ENCODE assay signal across 10 cellular contexts in the genomic region with DNA sequence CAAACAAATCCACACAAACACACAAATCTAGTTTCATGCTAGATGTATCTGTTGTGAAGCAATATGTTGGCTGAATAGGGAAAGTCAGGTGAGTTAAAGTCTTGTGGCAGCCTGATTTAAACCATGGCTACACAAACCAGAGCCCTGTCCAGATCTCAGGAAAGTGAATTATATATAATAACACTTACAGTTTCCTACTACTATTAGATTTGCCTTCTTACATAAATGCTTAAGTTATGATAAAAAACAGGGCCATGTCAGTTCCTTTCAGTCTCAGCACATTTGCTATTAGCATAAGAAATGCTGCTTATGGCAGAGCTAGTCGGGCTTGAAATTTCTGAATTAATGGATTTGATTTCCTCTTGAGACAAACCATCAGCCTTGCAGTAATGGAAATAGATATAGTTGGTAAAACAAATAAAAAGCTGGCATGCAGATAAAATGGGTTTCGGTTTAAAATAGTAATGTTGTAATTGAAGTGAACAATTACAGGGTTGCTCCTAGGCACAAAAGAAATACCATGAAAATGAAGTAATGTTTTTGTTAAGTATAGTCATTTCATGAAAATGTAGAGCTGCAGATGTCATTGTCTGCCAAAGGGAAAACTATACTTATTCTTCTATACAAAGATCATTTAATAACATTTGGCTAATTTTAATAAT.
A peak's percentile ranks its signal among the peaks of the same experiment; 100 is the strongest.
DNase-seq lines count a peak whose midpoint lies in the region; ATAC-seq and TF ChIP-seq lines count a peak whose summit lies in the region.
"Had no signal": no experiment of that assay in that cellular context is flagged by ENCODE, and none has a peak within 500 bp of the region (broad histone marks: within the 10 kb centered on the region; RNA-seq: fewer than 3 reads in every experiment).

No MANE protein-coding gene starts in this region.

- H3K4me3 ChIP-seq in fibroblast of villous mesenchyme (ENCODE audit: low read depth, low read length) (no peak overlapping the region), skeletal muscle tissue (ENCODE audit: low read length in 3 of 3) (no peak overlapping the region)

- CTCF ChIA-PET in HEK293T (lab: Yijun Ruan, JAX): interaction anchor here (0.7 to 2.2 kb wide), 4 partner anchors 165 to 425 kb away, joined by 3 to 5 read pairs (median 3); no protein-coding TSS in a partner anchor

- POLR2A ChIA-PET in HEK293T (lab: Yijun Ruan, JAX): interaction anchor here (0.8 to 4.1 kb wide), 5 partner anchors 37 to 672 kb away, joined by 3 to 26 read pairs (median 11); no protein-coding TSS in a partner anchor

- peak overlapping the region in 2 of 3 donors; percentile 24 to 26 for H3K9ac ChIP-seq in skeletal muscle tissue (ENCODE audit: low read depth in 1 of 3, low read length in 3 of 3)

- DNase-seq in HEK293T (ENCODE audit: extremely low spot score) (no peak), RPMI7951 (ENCODE audit: low read depth) (peak; percentile 56), fibroblast of villous mesenchyme (ENCODE audit: low read depth) (peak; percentile 20), amniotic stem cell (lab: John Stamatoyannopoulos, UW) (no peak)
- DNase-seq: occipital lobe had no signal

- H3K9me3 ChIP-seq in skeletal muscle tissue (ENCODE audit: control insufficient read depth in 3 of 3, low read length in 3 of 3): no peaks in the 10 kb centered on the region

- H3K27ac ChIP-seq in skeletal muscle tissue (ENCODE audit: low read depth, low read length): peak overlapping the region; percentile 16

- ATAC-seq in GM19467 (IDR thresholded peaks at IDR 0.05; ENCODE audit: unreplicated experiment) (no peak), GM21619 (IDR thresholded peaks at IDR 0.05; ENCODE audit: unreplicated experiment) (no peak), HG03354 (IDR thresholded peaks at IDR 0.05; ENCODE audit: poor library complexity, severe bottlenecking, unreplicated experiment) (no peak)
- ATAC-seq: HCT116 had no signal

- H3K27me3 ChIP-seq in skeletal muscle tissue (ENCODE audit: control insufficient read depth in 3 of 3, insufficient read depth in 3 of 3, low read length in 3 of 3): no peaks in the 10 kb centered on the region

- peaks cover 19 to 35% (median 24%) of the 10 kb centered on the region in 3 donors for H3K4me1 ChIP-seq in skeletal muscle tissue (ENCODE audit: control insufficient read depth in 3 of 3, insufficient read depth in 3 of 3, low read length in 3 of 3)

- H3K36me3 ChIP-seq in skeletal muscle tissue (ENCODE audit: control insufficient read depth in 3 of 3, insufficient read depth in 3 of 3, low read length in 3 of 3): no peaks in the 10 kb centered on the region

- no peak for TF ChIP-seq CTCF in fibroblast of villous mesenchyme (IDR thresholded peaks at IDR 0.05; ENCODE audit: insufficient read depth, low read depth, low read length)

TF ChIP-seq in HEK293T, 16 proteins besides CTCF, POLR2A, EP300 and RAD21:
- peak; percentile 58; the same call in 1 of the 2 replicates for TF ChIP-seq CTBP1 (IDR thresholded peaks at IDR 0.05; ENCODE audit: borderline replicate concordance)
- no peak for TF ChIP-seq L3MBTL2 (conservative IDR thresholded peaks at IDR 0.05)
- TF ChIP-seq ARNT (IDR thresholded peaks at IDR 0.05): 0 out of 2 replicates have a peak, but pooled peaks have one; percentile 26
- no peak for TF ChIP-seq ELF4 (IDR thresholded peaks at IDR 0.05)

Comparison
In these comparisons a context has a peak if more than half of its experiments do, and no peak if none do; other contexts are left out.
1. DNase-seq: peak in RPMI7951 (single experiment) and fibroblast of villous mesenchyme (single experiment); none in HEK293T (single experiment) and amniotic stem cell (single experiment).